In genomic region chr4:182447938-182448280, GRCh38 we compare ENCODE assay signal across 9 cellular contexts.
DNase-seq lines count a peak whose midpoint lies in the region; ATAC-seq and TF ChIP-seq lines count a peak whose summit lies in the region.
"Had no signal": no experiment of that assay in that cellular context is flagged by ENCODE, and none has a peak within 500 bp of the region (broad histone marks: within the 10 kb centered on the region; RNA-seq: fewer than 3 reads in every experiment).

No MANE protein-coding gene starts in this region.

- 75% methylated on average over 1 of the region's 22 CpGs for WGBS in SK-N-SH (ENCODE audit: low lambda C conversion rate)
- WGBS in gastroesophageal sphincter (ENCODE audit: low coverage in 1 of 2), 2 donors, result 0 to 17% methylated on average over 1 to 3 of the region's 22 CpGs

- no peak for TF ChIP-seq CTCF in CD8-positive, alpha-beta T cell (IDR thresholded peaks at IDR 0.05)
- no peak for TF ChIP-seq CTCF in SK-N-SH (IDR thresholded peaks at IDR 0.05)
- no peak for TF ChIP-seq CTCF in gastroesophageal sphincter (IDR thresholded peaks at IDR 0.05)
- no peak for TF ChIP-seq CTCF in osteoblast (IDR thresholded peaks at IDR 0.05; ENCODE audit: extremely low read depth, low read depth, low read length)
- TF ChIP-seq CTCF in MM.1S (IDR thresholded peaks at IDR 0.05; ENCODE audit: low read length), result no peak

- H3K27ac ChIP-seq in CD8-positive, alpha-beta T cell (ENCODE audit: low read depth, low read length), result no peak overlapping the region
- peak overlapping the region in 1 of 2 experiments; percentile 16; a peak in 1 of 4 replicates for H3K27ac ChIP-seq in SK-N-SH (ENCODE audit: low read depth in 2 of 2, low read length in 1 of 2)
- peak overlapping the region in 3 of 4 donors; percentile 82 to 88 (median 84) for H3K27ac ChIP-seq in gastroesophageal sphincter
- no peak overlapping the region for H3K27ac ChIP-seq in osteoblast (ENCODE audit: low read depth, low read length)
- H3K27ac ChIP-seq in MM.1S (ENCODE audit: low read length), result no peak overlapping the region

- no peak for DNase-seq in CD8-positive, alpha-beta T cell
- DNase-seq in SK-N-SH, result no peak
- peak; percentile 85 for DNase-seq in osteoblast (ENCODE audit: insufficient read length, low spot score, missing footprints)
- DNase-seq in MM.1S, result no peak
- no peak for DNase-seq in cerebellar cortex (ENCODE audit: low spot score)
- no peak for DNase-seq in iPS-NIHi7 (ENCODE audit: extremely low spot score)
- DNase-seq: NCI-H774 had no signal

- H3F3A ChIP-seq in SK-N-SH (replicated peaks; ENCODE audit: insufficient read depth) (peaks cover 4% of the 10 kb centered on the region), MM.1S (ENCODE audit: insufficient read depth, low read length) (no peaks in the 10 kb centered on the region)

- peaks cover 15% of the 10 kb centered on the region for H3K4me1 ChIP-seq in CD8-positive, alpha-beta T cell (ENCODE audit: insufficient read depth, low read length)
- H3K4me1 ChIP-seq in SK-N-SH (ENCODE audit: control insufficient read depth in 1 of 2, insufficient read depth in 2 of 2, low read depth in 1 of 2, low read length in 1 of 2), result peaks cover 0 to 3% of the 10 kb centered on the region in 2 experiments; a peak in 3 of 4 replicates
- peaks cover 0 to 25% (median 3%) of the 10 kb centered on the region in 3 donors for H3K4me1 ChIP-seq in gastroesophageal sphincter
- H3K4me1 ChIP-seq in osteoblast (ENCODE audit: insufficient read depth, low read length), result peaks cover 9% of the 10 kb centered on the region
- H3K4me1 ChIP-seq in MM.1S (ENCODE audit: low read length), result no peaks in the 10 kb centered on the region

- H3K9ac ChIP-seq in SK-N-SH (peak overlapping the region; percentile 75), MM.1S (ENCODE audit: low read length) (no peak overlapping the region)

- TF ChIP-seq EP300 in SK-N-SH (IDR thresholded peaks at IDR 0.05; ENCODE audit: borderline replicate concordance in 1 of 2, low read depth in 1 of 2, low read length in 1 of 2) (no peak), gastroesophageal sphincter (IDR thresholded peaks at IDR 0.05) (no peak)

- H3K4me3 ChIP-seq in CD8-positive, alpha-beta T cell (ENCODE audit: low read depth, low read length), result no peak overlapping the region
- H3K4me3 ChIP-seq in SK-N-SH (ENCODE audit: low read depth in 2 of 2, low read length in 1 of 2) (peak overlapping the region; percentile 80 to 82), gastroesophageal sphincter (peak overlapping the region; percentile 66 to 77), osteoblast (ENCODE audit: insufficient read depth, low read length) (peak overlapping the region; percentile 82), MM.1S (ENCODE audit: low read length) (no peak overlapping the region)

- CTCF ChIA-PET in CD8-positive, alpha-beta T cell (lab: Charles Lee), result no interaction called here
- CTCF ChIA-PET in SK-N-SH (lab: Yijun Ruan, JAX), result interaction anchor here (0.5 kb wide), 1 partner anchor 294 kb away, joined by 3 read pairs; no protein-coding TSS in a partner anchor

- H3K36me3 Mint-ChIP-seq in CD8-positive, alpha-beta T cell, result no peaks in the 10 kb centered on the region

- H3K36me3 ChIP-seq in CD8-positive, alpha-beta T cell (ENCODE audit: insufficient read depth, low read length), result no peaks in the 10 kb centered on the region
- H3K36me3 ChIP-seq in SK-N-SH (replicated peaks in 1 of 2; ENCODE audit: control insufficient read depth in 1 of 2, insufficient read depth in 2 of 2, low read length in 1 of 2), result no peaks in the 10 kb centered on the region
- no peaks in the 10 kb centered on the region for H3K36me3 ChIP-seq in gastroesophageal sphincter
- no peaks in the 10 kb centered on the region for H3K36me3 ChIP-seq in osteoblast (ENCODE audit: insufficient read depth, low read length)
- no peaks in the 10 kb centered on the region for H3K36me3 ChIP-seq in MM.1S (replicated peaks; ENCODE audit: insufficient read depth, low read length)

- H2AFZ ChIP-seq in SK-N-SH (ENCODE audit: low read depth), result peak overlapping the region; percentile 83
- H2AFZ ChIP-seq in osteoblast (ENCODE audit: low read length), result peak overlapping the region; percentile 90
- no peak overlapping the region for H2AFZ ChIP-seq in MM.1S (ENCODE audit: low read length)

- H3K9me2 ChIP-seq in SK-N-SH, result no peaks in the 10 kb centered on the region
- H3K9me2 ChIP-seq in MM.1S (replicated peaks; ENCODE audit: insufficient read depth, low read length), result no peaks in the 10 kb centered on the region

- peaks cover 10% of the 10 kb centered on the region; the same call in 1 of the 2 replicates for H3K79me2 ChIP-seq in SK-N-SH (ENCODE audit: insufficient read depth)
- no peaks in the 10 kb centered on the region for H3K79me2 ChIP-seq in osteoblast (ENCODE audit: insufficient read depth, low read length)
- H3K79me2 ChIP-seq in MM.1S (ENCODE audit: low read length), result no peaks in the 10 kb centered on the region

- H3K9me3 ChIP-seq in CD8-positive, alpha-beta T cell (ENCODE audit: low read length), result no peaks in the 10 kb centered on the region
- H3K9me3 ChIP-seq in SK-N-SH, result no peaks in the 10 kb centered on the region
- no peaks in the 10 kb centered on the region for H3K9me3 ChIP-seq in gastroesophageal sphincter
- H3K9me3 ChIP-seq in osteoblast (ENCODE audit: low read depth, low read length), result no peaks in the 10 kb centered on the region
- H3K9me3 ChIP-seq in MM.1S (replicated peaks; ENCODE audit: insufficient read depth, low read length), result no peaks in the 10 kb centered on the region

- H3K4me1 Mint-ChIP-seq in CD8-positive, alpha-beta T cell (ENCODE audit: low read depth), result peaks cover 22% of the 10 kb centered on the region

- TF ChIP-seq POLR2A in gastroesophageal sphincter (IDR thresholded peaks at IDR 0.05), result no peak

- H3K9me3 Mint-ChIP-seq in CD8-positive, alpha-beta T cell, result no peaks in the 10 kb centered on the region

- no peak overlapping the region for H3K27ac Mint-ChIP-seq in CD8-positive, alpha-beta T cell

- POLR2A ChIA-PET in CD8-positive, alpha-beta T cell (lab: Charles Lee), result no interaction called here
- POLR2A ChIA-PET in SK-N-SH (lab: Yijun Ruan, JAX), result interaction anchor here (0.7 kb wide), 2 partner anchors 185 to 357 kb away, joined by 3 to 4 read pairs; no protein-coding TSS in a partner anchor

- H3K4me2 ChIP-seq in SK-N-SH, result peak overlapping the region; percentile 95
- peak overlapping the region; percentile 88 for H3K4me2 ChIP-seq in osteoblast (ENCODE audit: insufficient read depth, low read length)
- H3K4me2 ChIP-seq in MM.1S (ENCODE audit: low read depth, low read length), result no peak overlapping the region

- intact Hi-C loops in CD8-positive, alpha-beta T cell (cut with DNase I, micrococcal nuclease), result no loop called here

- H3K4me3 Mint-ChIP-seq in CD8-positive, alpha-beta T cell, result peak overlapping the region; percentile 68

- no peak for TF ChIP-seq RAD21 in SK-N-SH (IDR thresholded peaks at IDR 0.05; ENCODE audit: low read length)

- H4K20me1 ChIP-seq in SK-N-SH (ENCODE audit: insufficient read depth) (no peaks in the 10 kb centered on the region), osteoblast (ENCODE audit: insufficient read depth, low read length) (no peaks in the 10 kb centered on the region), MM.1S (ENCODE audit: insufficient read depth, low read length) (no peaks in the 10 kb centered on the region)

- ATAC-seq in CD8-positive, alpha-beta T cell, result no peak
- ATAC-seq in gastroesophageal sphincter (no peak), HG03159 (IDR thresholded peaks at IDR 0.05; ENCODE audit: unreplicated experiment) (no peak)

- H3K27me3 Mint-ChIP-seq in CD8-positive, alpha-beta T cell (ENCODE audit: low read depth), result peaks cover 66% of the 10 kb centered on the region

- H3K27me3 ChIP-seq in CD8-positive, alpha-beta T cell (ENCODE audit: insufficient read depth, low read length), result peaks cover 19% of the 10 kb centered on the region
- no peaks in the 10 kb centered on the region for H3K27me3 ChIP-seq in SK-N-SH (ENCODE audit: insufficient read depth)
- H3K27me3 ChIP-seq in gastroesophageal sphincter, result peaks cover 38% of the 10 kb centered on the region
- peaks cover 12% of the 10 kb centered on the region for H3K27me3 ChIP-seq in osteoblast (ENCODE audit: insufficient read depth, low read length)
- no peaks in the 10 kb centered on the region for H3K27me3 ChIP-seq in MM.1S (replicated peaks; ENCODE audit: insufficient read depth, low read length)

TF ChIP-seq in SK-N-SH, 30 proteins besides CTCF, POLR2A, EP300 and RAD21:
- TF ChIP-seq CHD2 (IDR thresholded peaks at IDR 0.05; ENCODE audit: low read length, partially characterized antibody), result no peak
- peak; percentile 6; the same call in 1 of the 2 replicates for TF ChIP-seq MXI1 (IDR thresholded peaks at IDR 0.05; ENCODE audit: low read depth, low read length)

Comparison
In these comparisons a context has a peak if more than half of its experiments do, and no peak if none do; other contexts are left out.
1. H3K27ac ChIP-seq: peak in gastroesophageal sphincter (3 of 4); none in CD8-positive, alpha-beta T cell (single experiment), osteoblast (single experiment) and MM.1S (single experiment).
2. H3K4me3 ChIP-seq: peak in SK-N-SH (2 of 2), gastroesophageal sphincter (2 of 2) and osteoblast (single experiment); none in CD8-positive, alpha-beta T cell (single experiment) and MM.1S (single experiment).